In genomic region chr16:88662222-88662842, GRCh38 we compare ENCODE assay signal across 1 cellular context.
A peak's percentile ranks its signal among the peaks of the same experiment; 100 is the strongest.
TF ChIP-seq lines count a peak whose summit lies in the region.

No MANE protein-coding gene starts in this region.

TF ChIP-seq in K562, 482 proteins besides CTCF, POLR2A, EP300 and RAD21 (continued from another document):
- TF ChIP-seq PRPF4 (IDR thresholded peaks at IDR 0.05; ENCODE audit: insufficient read depth, low read depth, low read length, poor library complexity, severe bottlenecking) (no peak), SMARCA5 (IDR thresholded peaks at IDR 0.05) (no peak), SIRT6 (IDR thresholded peaks at IDR 0.05; ENCODE audit: low read depth, low read length) (no peak), MCM7 (IDR thresholded peaks at IDR 0.05) (no peak), SNRNP70 (optimal IDR thresholded peaks at IDR 0.05; ENCODE audit: low read depth, low read length) (no peak), RFX5 (IDR thresholded peaks at IDR 0.05; ENCODE audit: low read depth, low read length) (no peak), MAX (CRISPR knock-in tag; IDR thresholded peaks at IDR 0.05) (no peak), FOXA3 (CRISPR knock-in tag; conservative IDR thresholded peaks at IDR 0.05 in 1 of 2, IDR thresholded peaks at IDR 0.05 in 1 of 2) (peak in 1 of 2 experiments; percentile 72; a peak in 1 of 4 replicates), TOE1 (IDR thresholded peaks at IDR 0.05; ENCODE audit: borderline replicate concordance) (no peak), TOE1 (CRISPR knock-in tag; IDR thresholded peaks at IDR 0.05; ENCODE audit: borderline replicate concordance, low read depth) (peak; percentile 57; the same call in 1 of the 2 replicates), THAP7 (CRISPR knock-in tag; IDR thresholded peaks at IDR 0.05) (no peak), PHF20 (IDR thresholded peaks at IDR 0.05; ENCODE audit: partially characterized antibody) (no peak), TGIF2 (CRISPR knock-in tag; IDR thresholded peaks at IDR 0.05) (peak; percentile 76), ZC3H4 (CRISPR knock-in tag; IDR thresholded peaks at IDR 0.05; ENCODE audit: borderline replicate concordance) (peak; percentile 88; the same call in 1 of the 2 replicates), E2F8 (IDR thresholded peaks at IDR 0.05; ENCODE audit: low read depth, partially characterized antibody) (no peak), EGR1 (conservative IDR thresholded peaks at IDR 0.05) (peak; percentile 13; the same call in 1 of the 2 replicates), NR1H2 (CRISPR knock-in tag; IDR thresholded peaks at IDR 0.05) (peak; percentile 12; the same call in 1 of the 2 replicates), ZBTB49 (CRISPR knock-in tag; IDR thresholded peaks at IDR 0.05; ENCODE audit: borderline replicate concordance) (no peak), MEIS2 (IDR thresholded peaks at IDR 0.05; ENCODE audit: partially characterized antibody) (no peak), GATAD2B (IDR thresholded peaks at IDR 0.05; ENCODE audit: borderline replicate concordance) (peak; percentile 80; the same call in 1 of the 2 replicates), TCFL5 (CRISPR knock-in tag; conservative IDR thresholded peaks at IDR 0.05) (no peak), ZFP30 (CRISPR knock-in tag; IDR thresholded peaks at IDR 0.05; ENCODE audit: borderline replicate concordance) (no peak), HMGN3 (IDR thresholded peaks at IDR 0.05; ENCODE audit: borderline replicate concordance, extremely low read depth, insufficient read length, low read depth, low read length) (no peak), NFE2L1 (tag; IDR thresholded peaks at IDR 0.05; ENCODE audit: borderline replicate concordance, low read depth) (no peak)
